Comparison of ENCODE assay signal across 1 cellular context in the genomic region with DNA sequence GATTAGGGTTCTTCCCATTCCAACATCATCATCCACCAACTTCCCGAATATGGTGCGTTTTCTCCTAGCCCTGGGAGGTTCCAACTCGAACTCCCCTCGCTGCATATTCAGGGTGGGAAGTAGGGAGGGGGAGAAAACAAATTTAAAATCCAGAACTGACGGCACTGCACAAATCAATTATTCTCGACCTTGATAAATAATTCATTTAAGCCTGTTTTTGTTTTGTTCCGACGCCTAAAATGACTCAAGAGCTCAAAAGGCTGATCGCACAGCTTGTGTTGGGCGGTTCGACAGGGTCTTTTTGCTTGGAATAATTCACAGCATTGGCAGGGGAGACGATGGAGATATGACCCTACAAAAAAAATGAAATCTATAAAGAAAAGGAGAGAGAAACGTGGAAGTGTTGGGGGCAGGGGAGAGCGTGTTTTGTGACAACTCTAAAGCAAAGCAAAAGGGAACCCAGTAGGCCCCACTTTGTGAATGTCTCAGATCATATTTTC.
TF ChIP-seq lines count a peak whose summit lies in the region.

No MANE protein-coding gene starts in this region.

TF ChIP-seq in H1, 55 proteins besides CTCF, POLR2A, EP300 and RAD21:
- no peak for TF ChIP-seq TCF12 (IDR thresholded peaks at IDR 0.05; ENCODE audit: low read depth, low read length)
- peak; percentile 95 for TF ChIP-seq RNF2 (IDR thresholded peaks at IDR 0.05; ENCODE audit: borderline replicate concordance, low read depth, low read length, missing control alignments, poor library complexity, severe bottlenecking)
- TF ChIP-seq CBX8 (IDR thresholded peaks at IDR 0.05; ENCODE audit: borderline replicate concordance, low read depth, low read length) = 0 out of 2 replicates have a peak, but pooled peaks have one; percentile 14
